Comparison of ENCODE assay signal across 6 cellular contexts in the genomic region with DNA sequence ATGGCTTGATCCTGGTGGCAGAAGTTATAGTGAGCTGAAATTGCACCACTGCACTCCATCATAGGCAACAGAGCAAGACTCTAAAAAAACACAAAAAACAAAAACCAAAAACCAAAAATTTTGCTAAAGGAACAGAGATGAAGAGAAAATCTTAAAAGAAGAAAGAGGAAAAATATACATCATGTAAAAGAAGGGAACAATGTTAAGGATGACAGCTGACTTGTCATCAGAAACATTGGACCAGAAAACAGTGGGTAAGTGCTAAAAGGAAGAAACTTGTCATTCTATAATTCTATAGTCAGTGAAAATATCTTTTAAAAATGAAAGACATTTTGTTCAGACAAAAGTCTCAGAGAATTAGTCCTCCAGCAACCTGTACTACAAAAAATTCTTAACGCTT.
"Had no signal": no experiment of that assay in that cellular context is flagged by ENCODE, and none has a peak within 500 bp of the region (broad histone marks: within the 10 kb centered on the region; RNA-seq: fewer than 3 reads in every experiment).

No MANE protein-coding gene starts in this region.

- DNase-seq: H9, HCEC 1CT, HFFc6, KBM-7 had no signal

- H3K4me2 ChIP-seq: GM23338 had no signal

- H2AFZ ChIP-seq: GM23338 had no signal

- H3K4me3 ChIP-seq: GM23338 had no signal

- H3K27ac Mint-ChIP-seq: GM23338, H9, HFFc6, IgD-negative memory B cell had no signal

- H3K4me3 Mint-ChIP-seq: GM23338, H9, HFFc6, IgD-negative memory B cell had no signal

- ATAC-seq: GM23338 had no signal

- H3K27me3 Mint-ChIP-seq: IgD-negative memory B cell had no signal

- H3K4me1 Mint-ChIP-seq: IgD-negative memory B cell had no signal
